15 cellular contexts compared by ENCODE assay signal in the genomic region with DNA sequence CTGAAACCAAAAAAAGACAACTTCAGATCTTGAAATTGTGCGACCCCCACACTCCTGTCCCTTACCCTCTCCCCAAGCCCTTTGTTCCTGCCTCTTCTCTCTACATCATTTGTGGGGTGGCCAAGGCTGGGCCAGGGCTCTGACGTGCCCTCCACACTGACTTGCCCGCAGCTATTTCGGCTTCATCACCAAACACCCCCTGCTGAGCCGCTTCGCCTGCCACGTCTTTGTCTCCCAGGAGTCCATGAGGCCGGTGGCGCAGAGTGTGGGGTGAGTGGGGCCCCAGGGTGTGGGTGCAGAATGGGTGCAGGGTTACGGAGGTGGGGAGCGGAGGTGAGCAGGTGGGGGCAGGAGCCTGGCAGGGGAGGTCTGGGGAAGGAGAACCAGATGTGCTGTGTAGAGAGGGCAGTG. TPM values are rescaled to one million over a fixed set of nuclear protein-coding genes. Genes with fewer than 3 reads are reported as not detected.
DNase-seq lines count a peak whose midpoint lies in the region; ATAC-seq and TF ChIP-seq lines count a peak whose summit lies in the region.
"Had no signal": no experiment of that assay in that cellular context is flagged by ENCODE, and none has a peak within 500 bp of the region (broad histone marks: within the 10 kb centered on the region; RNA-seq: fewer than 3 reads in every experiment).

No MANE protein-coding gene starts in this region.

- no peaks in the 10 kb centered on the region for H3K9me3 ChIP-seq in osteoblast (ENCODE audit: low read depth, low read length)
- H3K9me3 ChIP-seq: A549, BE2C had no signal

- no peaks in the 10 kb centered on the region for H4K20me1 ChIP-seq in osteoblast (ENCODE audit: insufficient read depth, low read length)

- no peak overlapping the region for H3K27ac ChIP-seq in osteoblast (ENCODE audit: low read depth, low read length)
- H3K27ac ChIP-seq: A549, C4-2B, HL-60 had no signal

- TF ChIP-seq CTCF in chondrocyte (IDR thresholded peaks at IDR 0.05) (no peak), osteoblast (IDR thresholded peaks at IDR 0.05; ENCODE audit: extremely low read depth, low read depth, low read length) (no peak)

- no peaks in the 10 kb centered on the region for H3K36me3 Mint-ChIP-seq in chondrocyte (ENCODE audit: low read depth)
- H3K36me3 Mint-ChIP-seq: CD4-positive, alpha-beta memory T cell had no signal

- H3K4me2 ChIP-seq in osteoblast (ENCODE audit: insufficient read depth, low read length) = no peak overlapping the region
- H3K4me2 ChIP-seq: A549 had no signal

- no peak overlapping the region for H2AFZ ChIP-seq in osteoblast (ENCODE audit: low read length)

- H3K4me3 ChIP-seq in H7 (ENCODE audit: insufficient read depth, low read depth, low read length) (no peak overlapping the region), osteoblast (ENCODE audit: insufficient read depth, low read length) (no peak overlapping the region)
- H3K4me3 ChIP-seq: A549 had no signal

- no peaks in the 10 kb centered on the region for H3K36me3 ChIP-seq in H7 (replicated peaks; ENCODE audit: control insufficient read depth, insufficient read depth, low read length)
- no peaks in the 10 kb centered on the region for H3K36me3 ChIP-seq in osteoblast (ENCODE audit: insufficient read depth, low read length)

- H3K27me3 ChIP-seq in H7 (ENCODE audit: control insufficient read depth, insufficient read depth, low read length) (peaks cover 8% of the 10 kb centered on the region; the same call in 1 of the 2 replicates), osteoblast (ENCODE audit: insufficient read depth, low read length) (peaks cover 5% of the 10 kb centered on the region)

- H3K4me1 Mint-ChIP-seq in chondrocyte (ENCODE audit: low read depth) = no peaks in the 10 kb centered on the region

- no peak overlapping the region for H3K4me3 Mint-ChIP-seq in chondrocyte (ENCODE audit: unreplicated experiment)
- H3K4me3 Mint-ChIP-seq: CD4-positive, alpha-beta memory T cell had no signal

- H3K27me3 Mint-ChIP-seq in chondrocyte (ENCODE audit: low read depth) = peaks cover 9% of the 10 kb centered on the region

- H3K4me1 ChIP-seq in osteoblast (ENCODE audit: insufficient read depth, low read length) = no peaks in the 10 kb centered on the region
- H3K4me1 ChIP-seq: A549, BE2C had no signal

- H3K9me3 Mint-ChIP-seq in chondrocyte (ENCODE audit: low read depth) = no peaks in the 10 kb centered on the region
- H3K9me3 Mint-ChIP-seq: CD4-positive, alpha-beta memory T cell had no signal

- no peak overlapping the region for H3K27ac Mint-ChIP-seq in chondrocyte (ENCODE audit: unreplicated experiment)
- H3K27ac Mint-ChIP-seq: CD4-positive, alpha-beta memory T cell had no signal

- no peak for ATAC-seq in GM21576 (IDR thresholded peaks at IDR 0.05; ENCODE audit: unreplicated experiment)
- ATAC-seq: A549 had no signal

- H3K79me2 ChIP-seq in osteoblast (ENCODE audit: insufficient read depth, low read length) = no peaks in the 10 kb centered on the region

- peak; percentile 45 for DNase-seq in Daoy (ENCODE audit: low read depth)
- peak; percentile 50 for DNase-seq in H7
- DNase-seq in chondrocyte (ENCODE audit: low spot score) = peak; percentile 75
- peak; percentile 65 for DNase-seq in osteoblast (ENCODE audit: insufficient read length, low spot score, missing footprints)
- no peak for DNase-seq in pons (ENCODE audit: low spot score)
- DNase-seq: BE2C; CD4-positive, alpha-beta memory T cell; DMS79 treated with DMSO at 0.1 percent for 48 hours; GDM1; GOT3; HCEC 1CT had no signal

RNA-seq across cellular contexts. Expression of a gene that starts 9.5 kb away (rescaled TPM):
- total RNA-seq in Daoy (2014; rRNA removed; shearing (Covaris generic)) = 3.7 and 4.4 TPM in 2 replicates
- total RNA-seq in H7 (2014; rRNA removed; shearing (Covaris generic)) = 1.7 and 3.4 TPM in 2 replicates
- total RNA-seq in chondrocyte (3.0 to 4.3 TPM (median 4.1 TPM) in 3 replicates), osteoblast (0.29 and 0.36 TPM in 2 replicates)

RNA-seq across cellular contexts. Expression of a gene that starts 17.9 kb away (rescaled TPM):
- 12.5 and 16.0 TPM in 2 replicates for total RNA-seq in Daoy (2014; rRNA removed; shearing (Covaris generic))
- 9.5 and 11.3 TPM in 2 replicates for total RNA-seq in H7 (2014; rRNA removed; shearing (Covaris generic))
- total RNA-seq in chondrocyte = 37.6 to 39.8 TPM (median 39.3 TPM) in 3 replicates
- 35.1 and 38.4 TPM in 2 replicates for total RNA-seq in osteoblast

RNA-seq across cellular contexts. Expression of a gene that starts 27.4 kb away (rescaled TPM):
- 18.3 and 26.2 TPM in 2 replicates for total RNA-seq in Daoy (2014; rRNA removed; shearing (Covaris generic))
- 42.1 and 54.5 TPM in 2 replicates for total RNA-seq in H7 (2014; rRNA removed; shearing (Covaris generic))
- total RNA-seq in chondrocyte (47.4 to 64.5 TPM (median 47.9 TPM) in 3 replicates), osteoblast (27.4 and 28.6 TPM in 2 replicates)

RNA-seq across cellular contexts. Expression of a gene that starts 31.8 kb away (rescaled TPM):
- 6.1 and 7.9 TPM in 2 replicates for total RNA-seq in Daoy (2014; rRNA removed; shearing (Covaris generic))
- 24.0 and 27.6 TPM in 2 replicates for total RNA-seq in H7 (2014; rRNA removed; shearing (Covaris generic))
- total RNA-seq in chondrocyte (33.9 to 42.6 TPM (median 34.7 TPM) in 3 replicates), osteoblast (1.8 and 2.1 TPM in 2 replicates)

RNA-seq across cellular contexts. Expression of a gene that starts 47.3 kb away (rescaled TPM):
- 0.51 TPM in 1 of 2 replicates, not detected in the other for total RNA-seq in Daoy (2014; rRNA removed; shearing (Covaris generic))
- not detected in 2 replicates for total RNA-seq in H7 (2014; rRNA removed; shearing (Covaris generic))
- total RNA-seq in chondrocyte (not detected in 3 replicates), osteoblast (not detected in 2 replicates)
- total RNA-seq: CD4-positive, alpha-beta memory T cell had no signal
